In the genomic region with DNA sequence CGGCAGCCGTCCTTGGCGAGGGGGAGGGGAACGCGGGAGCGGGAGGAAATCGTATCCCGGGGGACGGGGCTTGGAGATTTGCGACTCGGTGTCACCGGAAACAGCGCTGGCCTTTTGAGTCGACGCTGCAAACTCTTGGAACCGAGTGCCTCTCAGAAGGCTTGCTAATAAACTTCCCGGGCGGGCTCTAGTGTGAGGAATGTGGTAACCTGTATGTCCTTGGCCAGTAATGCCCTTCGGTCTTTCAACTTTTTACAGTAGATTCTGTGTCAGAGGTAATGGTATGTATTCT, we compare ENCODE assay signal across 8 cellular contexts.
DNase-seq lines count a peak whose midpoint lies in the region; ATAC-seq and TF ChIP-seq lines count a peak whose summit lies in the region.

No MANE protein-coding gene starts in this region.

- peaks cover 48% of the 10 kb centered on the region for H3K4me1 Mint-ChIP-seq in activated CD4-positive, alpha-beta memory T cell treated with anti-CD3 and anti-CD28 coated beads, Interleukin-2, amount 10 ng/mL, durations not matched to agents 7 days and 5 days

- H3K4me3 ChIP-seq in heart right ventricle: peak overlapping the region; percentile 54 to 92 (median 75)
- H3K4me3 ChIP-seq in iPS-11a (ENCODE audit: low read depth, low read length): peak overlapping the region; percentile 73
- H3K4me3 ChIP-seq in stomach: peak overlapping the region; percentile 64 to 97 (median 82)

- H3K27ac Mint-ChIP-seq in activated CD4-positive, alpha-beta memory T cell treated with anti-CD3 and anti-CD28 coated beads, Interleukin-2, amount 10 ng/mL, durations not matched to agents 7 days and 5 days: peak overlapping the region; percentile 87

- peaks cover 0 to 18% (median 0%) of the 10 kb centered on the region in 9 donors for H3K36me3 ChIP-seq in heart right ventricle
- peaks cover 0 to 5% (median 2%) of the 10 kb centered on the region in 4 donors for H3K36me3 ChIP-seq in stomach

- POLR2A ChIA-PET in activated CD4-positive, alpha-beta memory T cell treated with anti-CD3 and anti-CD28 coated beads, Interleukin-2, amount 10 ng/mL, durations not matched to agents 7 days and 5 days (lab: Charles Lee): interaction anchor here (1.5 to 1.8 kb wide), 4 partner anchors 8 to 207 kb away, joined by 4 to 6 read pairs (median 5); a partner anchor contains a TSS

- no peaks in the 10 kb centered on the region for H3K27me3 Mint-ChIP-seq in activated CD4-positive, alpha-beta memory T cell treated with anti-CD3 and anti-CD28 coated beads, Interleukin-2, amount 10 ng/mL, durations not matched to agents 7 days and 5 days

- peak overlapping the region; percentile 91 for H3K4me3 Mint-ChIP-seq in activated CD4-positive, alpha-beta memory T cell treated with anti-CD3 and anti-CD28 coated beads, Interleukin-2, amount 10 ng/mL, durations not matched to agents 7 days and 5 days

- TF ChIP-seq CTCF in heart right ventricle (IDR thresholded peaks at IDR 0.05): no peak
- no peak for TF ChIP-seq CTCF in stomach (IDR thresholded peaks at IDR 0.05)

- TF ChIP-seq POLR2A in stomach (IDR thresholded peaks at IDR 0.05): no peak

- H3K27me3 ChIP-seq in heart right ventricle (no peaks in the 10 kb centered on the region), stomach (no peaks in the 10 kb centered on the region)

- H3K4me1 ChIP-seq in heart right ventricle (peaks cover 9 to 54% (median 44%) of the 10 kb centered on the region in 9 donors), stomach (peaks cover 37 to 59% (median 51%) of the 10 kb centered on the region in 4 donors)

- TF ChIP-seq EP300 in stomach (IDR thresholded peaks at IDR 0.05): no peak

- H3K27ac ChIP-seq in heart right ventricle (peak overlapping the region; percentile 99 to 100 (median 100)), stomach (peak overlapping the region; percentile 94 to 100 (median 100))

- WGBS in heart right ventricle, 2 donors: 0 to 1% methylated on average over 16 to 19 of the region's 19 CpGs
- WGBS in stomach, 5 donors: 0 to 2% (median 1%) methylated on average over 19 of the region's 19 CpGs

- peaks cover 20% of the 10 kb centered on the region for H3K36me3 Mint-ChIP-seq in activated CD4-positive, alpha-beta memory T cell treated with anti-CD3 and anti-CD28 coated beads, Interleukin-2, amount 10 ng/mL, durations not matched to agents 7 days and 5 days (ENCODE audit: low read depth)

- intact Hi-C loops in heart right ventricle (cut with DNase I) (loop anchor here in 3 of 10 donors (2.0 to 10.0 kb wide), 5 partner anchors 26 to 85 kb away; partner anchors contain the start of gene PTPDC1 (in 2 of the 3)), Right ventricle myocardium superior (cut with DNase I) (no loop called here), stomach (cut with DNase I; ENCODE audit: low total_unique reads) (no loop called here)

- H3K9me3 ChIP-seq in heart right ventricle: no peaks in the 10 kb centered on the region
- no peaks in the 10 kb centered on the region for H3K9me3 ChIP-seq in stomach

- H3K9me3 Mint-ChIP-seq in activated CD4-positive, alpha-beta memory T cell treated with anti-CD3 and anti-CD28 coated beads, Interleukin-2, amount 10 ng/mL, durations not matched to agents 7 days and 5 days: no peaks in the 10 kb centered on the region

- CTCF ChIA-PET in activated CD4-positive, alpha-beta memory T cell treated with anti-CD3 and anti-CD28 coated beads, Interleukin-2, amount 10 ng/mL, durations not matched to agents 7 days and 5 days (lab: Charles Lee): no interaction called here

- ATAC-seq in heart right ventricle: peak in 1 of 8 donors; percentile 58
- ATAC-seq in Right ventricle myocardium superior (ENCODE audit: poor library complexity): no peak
- ATAC-seq in GM21515 (IDR thresholded peaks at IDR 0.05; ENCODE audit: unreplicated experiment): no peak
- no peak for ATAC-seq in GM18873 (IDR thresholded peaks at IDR 0.05; ENCODE audit: low FRiP score, unreplicated experiment)

- DNase-seq in heart right ventricle: no peak
- DNase-seq in Right ventricle myocardium superior: no peak
- DNase-seq in activated CD4-positive, alpha-beta memory T cell treated with anti-CD3 and anti-CD28 coated beads, Interleukin-2, amount 10 ng/mL, durations not matched to agents 7 days and 5 days: no peak
- no peak for DNase-seq in stomach
- DNase-seq in NCI-H1105 (lab: John Stamatoyannopoulos, UW): no peak
